In genomic region chr14:80979951-80980350, GRCh38 we compare ENCODE assay signal across 36 cellular contexts. TPM values are rescaled to one million over a fixed set of nuclear protein-coding genes. Genes with fewer than 3 reads are reported as not detected.
"Had no signal": no experiment of that assay in that cellular context is flagged by ENCODE, and none has a peak within 500 bp of the region (broad histone marks: within the 10 kb centered on the region; RNA-seq: fewer than 3 reads in every experiment).

No MANE protein-coding gene starts in this region.

- ATAC-seq: activated naive CD4-positive, alpha-beta T cell treated with anti-CD3 and anti-CD28 coated beads, Interleukin-2, amount 50 U/mL, for 72 hours; activated T-cell treated with anti-CD3 and anti-CD28 coated beads, Interleukin-2, amount 50 U/mL, for 72 hours; esophagus mucosa; gastrocnemius medialis; T-helper 17 cell; WTC11 had no signal

- H3K27me3 ChIP-seq: brain microvascular endothelial cell, gastrocnemius medialis had no signal

- H3K27me3 Mint-ChIP-seq: central memory CD8-positive, alpha-beta T cell; dendritic cell treated with granulocyte-macrophage colony-stimulating factor and Interleukin-4, amounts not matched to agents 40 ng/mL and 50 ng/mL, for 4 days had no signal

- H3K4me1 Mint-ChIP-seq: endodermal cell, WTC11 had no signal

- H3K4me3 Mint-ChIP-seq: activated CD4-positive, alpha-beta memory T cell treated with anti-CD3 and anti-CD28 coated beads, Interleukin-2, amount 10 ng/mL, durations not matched to agents 7 days and 5 days; activated CD4-positive, alpha-beta T cell treated with anti-CD3 and anti-CD28 coated beads, Interleukin-2, amount 10 ng/mL, durations not matched to agents 7 days and 5 days; activated naive CD4-positive, alpha-beta T cell treated with anti-CD3 and anti-CD28 coated beads, Interleukin-2, amount 10 ng/mL, durations not matched to agents 7 days and 5 days; activated naive CD8-positive, alpha-beta T cell treated with anti-CD3 and anti-CD28 coated beads, Interleukin-2, amount 10 ng/mL, durations not matched to agents 7 days and 5 days; activated T-cell treated with anti-CD3 and anti-CD28 coated beads, Interleukin-2, amount 50 U/mL, for 24 hours; activated T-cell treated with anti-CD3 and anti-CD28 coated beads, Interleukin-2, amount 50 U/mL, for 72 hours; central memory CD8-positive, alpha-beta T cell; dendritic cell treated with granulocyte-macrophage colony-stimulating factor and Interleukin-4, amounts not matched to agents 40 ng/mL and 50 ng/mL, for 4 days; endodermal cell; T-helper 17 cell; T-helper 2 cell treated with Interferon-gamma antibody and Interleukin-4, amounts not matched to agents 5 μg/mL and 100 μg/mL, for 36 hours; WTC11 had no signal

- H3K27ac Mint-ChIP-seq: activated CD4-positive, alpha-beta T cell treated with anti-CD3 and anti-CD28 coated beads, Interleukin-2, amount 10 ng/mL, durations not matched to agents 7 days and 5 days; activated naive CD4-positive, alpha-beta T cell treated with anti-CD3 and anti-CD28 coated beads, Interleukin-2, amount 50 U/mL, for 72 hours; activated naive CD8-positive, alpha-beta T cell treated with anti-CD3 and anti-CD28 coated beads, Interleukin-2, amount 10 ng/mL, durations not matched to agents 7 days and 5 days; activated T-cell treated with anti-CD3 and anti-CD28 coated beads, Interleukin-2, amount 50 U/mL, for 24 hours; activated T-cell treated with anti-CD3 and anti-CD28 coated beads, Interleukin-2, amount 50 U/mL, for 72 hours; dendritic cell treated with granulocyte-macrophage colony-stimulating factor and Interleukin-4, amounts not matched to agents 40 ng/mL and 50 ng/mL, for 4 days; endodermal cell; T-helper 17 cell; T-helper 2 cell treated with Interferon-gamma antibody and Interleukin-4, amounts not matched to agents 5 μg/mL and 100 μg/mL, for 36 hours; WTC11 had no signal

- H3K36me3 Mint-ChIP-seq: activated naive CD4-positive, alpha-beta T cell treated with anti-CD3 and anti-CD28 coated beads, Interleukin-2, amount 50 U/mL, for 72 hours; activated naive CD8-positive, alpha-beta T cell treated with anti-CD3 and anti-CD28 coated beads, Interleukin-2, amount 10 ng/mL, durations not matched to agents 7 days and 5 days; WTC11 had no signal

- DNase-seq: activated CD4-positive, alpha-beta memory T cell treated with anti-CD3 and anti-CD28 coated beads, Interleukin-2, amount 10 ng/mL, durations not matched to agents 7 days and 5 days; activated CD4-positive, alpha-beta T cell treated with anti-CD3 and anti-CD28 coated beads for 1 hour; activated CD4-positive, alpha-beta T cell treated with anti-CD3 and anti-CD28 coated beads for 4 hours; activated CD4-positive, alpha-beta T cell treated with anti-CD3 and anti-CD28 coated beads, Interleukin-2, amount 10 ng/mL, durations not matched to agents 7 days and 5 days; activated CD4-positive, alpha-beta T cell treated with anti-CD3 and anti-CD28 coated beads, Interleukin-2, amount 50 U/mL, for 4 hours; activated CD8-positive, alpha-beta memory T cell treated with anti-CD3 and anti-CD28 coated beads, Interleukin-2, amount 50 U/mL, for 48 hours; activated gamma-delta T cell; activated naive CD4-positive, alpha-beta T cell; activated naive CD4-positive, alpha-beta T cell treated with anti-CD3 and anti-CD28 coated beads, Interleukin-2, amount 10 ng/mL, durations not matched to agents 7 days and 5 days; activated naive CD8-positive, alpha-beta T cell treated with anti-CD3 and anti-CD28 coated beads, Interleukin-2, amount 10 ng/mL, durations not matched to agents 7 days and 5 days; activated T-cell treated with anti-CD3 and anti-CD28 coated beads for 4 hours; activated T-cell treated with anti-CD3 and anti-CD28 coated beads, Interleukin-2, amount 50 U/mL, for 24 hours; activated T-cell treated with anti-CD3 and anti-CD28 coated beads, Interleukin-2, amount 50 U/mL, for 72 hours; anterior cingulate cortex; brain microvascular endothelial cell; dorsolateral prefrontal cortex; effector memory CD4-positive, alpha-beta T cell; endodermal cell; foreskin fibroblast; gastrocnemius medialis; glutamatergic neuron; T-helper 1 cell; T-helper 17 cell; T1000 had no signal

- H3K4me3 ChIP-seq: coronary artery, dorsolateral prefrontal cortex, gastrocnemius medialis had no signal

- H3K4me1 ChIP-seq: gastrocnemius medialis had no signal

- H3K9me3 Mint-ChIP-seq: activated CD4-positive, alpha-beta memory T cell treated with anti-CD3 and anti-CD28 coated beads, Interleukin-2, amount 10 ng/mL, durations not matched to agents 7 days and 5 days; activated naive CD4-positive, alpha-beta T cell treated with anti-CD3 and anti-CD28 coated beads, Interleukin-2, amount 10 ng/mL, durations not matched to agents 7 days and 5 days; activated naive CD4-positive, alpha-beta T cell treated with anti-CD3 and anti-CD28 coated beads, Interleukin-2, amount 50 U/mL, for 72 hours; activated naive CD8-positive, alpha-beta T cell treated with anti-CD3 and anti-CD28 coated beads, Interleukin-2, amount 10 ng/mL, durations not matched to agents 7 days and 5 days; activated T-cell treated with anti-CD3 and anti-CD28 coated beads, Interleukin-2, amount 50 U/mL, for 24 hours; activated T-cell treated with anti-CD3 and anti-CD28 coated beads, Interleukin-2, amount 50 U/mL, for 72 hours; central memory CD8-positive, alpha-beta T cell; dendritic cell treated with granulocyte-macrophage colony-stimulating factor and Interleukin-4, amounts not matched to agents 40 ng/mL and 50 ng/mL, for 4 days; endodermal cell; T-helper 2 cell treated with Interferon-gamma antibody and Interleukin-4, amounts not matched to agents 5 μg/mL and 100 μg/mL, for 36 hours; WTC11 had no signal

- H3K9me3 ChIP-seq: gastrocnemius medialis had no signal

- H3K27ac ChIP-seq: brain microvascular endothelial cell, coronary artery, dorsolateral prefrontal cortex, gastrocnemius medialis, VCaP had no signal

- H3K36me3 ChIP-seq: brain microvascular endothelial cell, gastrocnemius medialis had no signal

RNA-seq across cellular contexts. Expression of gene TSHR, which starts 24.5 kb away (rescaled TPM):
- total RNA-seq: activated naive CD4-positive, alpha-beta T cell treated with anti-CD3 and anti-CD28 coated beads, Interleukin-2, amount 50 U/mL, for 72 hours; activated T-cell treated with anti-CD3 and anti-CD28 coated beads, Interleukin-2, amount 50 U/mL, for 72 hours; astrocyte; bronchial epithelial cell; cardiac septum; epithelial cell of proximal tubule; esophagus mucosa; gastrocnemius medialis; WTC11 had no signal
